1 cellular context compared by ENCODE assay signal in the genomic region with DNA sequence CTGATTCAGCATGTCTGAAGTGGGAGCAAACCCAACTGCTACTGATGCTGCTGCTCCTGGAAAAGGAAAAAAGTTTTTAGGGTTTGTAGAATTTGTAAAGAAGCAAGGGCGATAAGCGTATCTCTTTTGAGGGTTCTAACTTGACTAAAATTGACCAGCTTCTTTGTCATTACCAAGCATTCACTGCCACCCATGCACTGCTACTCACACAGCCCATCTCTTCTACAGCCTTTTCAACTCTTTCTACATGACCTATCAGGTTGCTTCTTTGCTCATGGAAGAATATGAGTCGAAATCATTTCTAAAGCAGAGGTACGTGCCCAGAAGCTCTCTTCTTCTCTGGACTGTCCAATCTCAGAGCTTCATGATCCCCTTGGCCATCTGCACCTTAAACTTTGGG.
TF ChIP-seq lines count a peak whose summit lies in the region.

No MANE protein-coding gene starts in this region.

TF ChIP-seq in WTC11, 78 proteins besides CTCF, POLR2A, EP300 and RAD21 (continued from another document):
- TF ChIP-seq, protein P1, sequence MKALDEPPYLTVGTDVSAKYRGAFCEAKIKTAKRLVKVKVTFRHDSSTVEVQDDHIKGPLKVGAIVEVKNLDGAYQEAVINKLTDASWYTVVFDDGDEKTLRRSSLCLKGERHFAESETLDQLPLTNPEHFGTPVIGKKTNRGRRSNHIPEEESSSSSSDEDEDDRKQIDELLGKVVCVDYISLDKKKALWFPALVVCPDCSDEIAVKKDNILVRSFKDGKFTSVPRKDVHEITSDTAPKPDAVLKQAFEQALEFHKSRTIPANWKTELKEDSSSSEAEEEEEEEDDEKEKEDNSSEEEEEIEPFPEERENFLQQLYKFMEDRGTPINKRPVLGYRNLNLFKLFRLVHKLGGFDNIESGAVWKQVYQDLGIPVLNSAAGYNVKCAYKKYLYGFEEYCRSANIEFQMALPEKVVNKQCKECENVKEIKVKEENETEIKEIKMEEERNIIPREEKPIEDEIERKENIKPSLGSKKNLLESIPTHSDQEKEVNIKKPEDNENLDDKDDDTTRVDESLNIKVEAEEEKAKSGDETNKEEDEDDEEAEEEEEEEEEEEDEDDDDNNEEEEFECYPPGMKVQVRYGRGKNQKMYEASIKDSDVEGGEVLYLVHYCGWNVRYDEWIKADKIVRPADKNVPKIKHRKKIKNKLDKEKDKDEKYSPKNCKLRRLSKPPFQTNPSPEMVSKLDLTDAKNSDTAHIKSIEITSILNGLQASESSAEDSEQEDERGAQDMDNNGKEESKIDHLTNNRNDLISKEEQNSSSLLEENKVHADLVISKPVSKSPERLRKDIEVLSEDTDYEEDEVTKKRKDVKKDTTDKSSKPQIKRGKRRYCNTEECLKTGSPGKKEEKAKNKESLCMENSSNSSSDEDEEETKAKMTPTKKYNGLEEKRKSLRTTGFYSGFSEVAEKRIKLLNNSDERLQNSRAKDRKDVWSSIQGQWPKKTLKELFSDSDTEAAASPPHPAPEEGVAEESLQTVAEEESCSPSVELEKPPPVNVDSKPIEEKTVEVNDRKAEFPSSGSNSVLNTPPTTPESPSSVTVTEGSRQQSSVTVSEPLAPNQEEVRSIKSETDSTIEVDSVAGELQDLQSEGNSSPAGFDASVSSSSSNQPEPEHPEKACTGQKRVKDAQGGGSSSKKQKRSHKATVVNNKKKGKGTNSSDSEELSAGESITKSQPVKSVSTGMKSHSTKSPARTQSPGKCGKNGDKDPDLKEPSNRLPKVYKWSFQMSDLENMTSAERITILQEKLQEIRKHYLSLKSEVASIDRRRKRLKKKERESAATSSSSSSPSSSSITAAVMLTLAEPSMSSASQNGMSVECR (CRISPR knock-in tag; IDR thresholded peaks at IDR 0.05; ENCODE audit: borderline replicate concordance) = no peak
- TF ChIP-seq MXD4 (CRISPR knock-in tag; IDR thresholded peaks at IDR 0.05; ENCODE audit: borderline replicate concordance) (no peak), NR2C2 (CRISPR knock-in tag; IDR thresholded peaks at IDR 0.05) (no peak), TEAD4 (CRISPR knock-in tag; IDR thresholded peaks at IDR 0.05) (no peak), ZNF416 (CRISPR knock-in tag; IDR thresholded peaks at IDR 0.05) (no peak), CBFB (CRISPR knock-in tag; IDR thresholded peaks at IDR 0.05; ENCODE audit: low read depth) (no peak), JAZF1 (CRISPR knock-in tag; IDR thresholded peaks at IDR 0.05) (no peak), KAT7 (CRISPR knock-in tag; IDR thresholded peaks at IDR 0.05; ENCODE audit: borderline replicate concordance) (no peak), ZNF671 (CRISPR knock-in tag; IDR thresholded peaks at IDR 0.05) (no peak), OVOL2 (CRISPR knock-in tag; IDR thresholded peaks at IDR 0.05; ENCODE audit: borderline replicate concordance) (no peak), NR1H2 (CRISPR knock-in tag; IDR thresholded peaks at IDR 0.05) (no peak), GTF2I (CRISPR knock-in tag; conservative IDR thresholded peaks at IDR 0.05) (no peak)
- TF ChIP-seq, protein P2, sequence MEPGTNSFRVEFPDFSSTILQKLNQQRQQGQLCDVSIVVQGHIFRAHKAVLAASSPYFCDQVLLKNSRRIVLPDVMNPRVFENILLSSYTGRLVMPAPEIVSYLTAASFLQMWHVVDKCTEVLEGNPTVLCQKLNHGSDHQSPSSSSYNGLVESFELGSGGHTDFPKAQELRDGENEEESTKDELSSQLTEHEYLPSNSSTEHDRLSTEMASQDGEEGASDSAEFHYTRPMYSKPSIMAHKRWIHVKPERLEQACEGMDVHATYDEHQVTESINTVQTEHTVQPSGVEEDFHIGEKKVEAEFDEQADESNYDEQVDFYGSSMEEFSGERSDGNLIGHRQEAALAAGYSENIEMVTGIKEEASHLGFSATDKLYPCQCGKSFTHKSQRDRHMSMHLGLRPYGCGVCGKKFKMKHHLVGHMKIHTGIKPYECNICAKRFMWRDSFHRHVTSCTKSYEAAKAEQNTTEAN (CRISPR knock-in tag; IDR thresholded peaks at IDR 0.05) = no peak
- TF ChIP-seq, protein P3, sequence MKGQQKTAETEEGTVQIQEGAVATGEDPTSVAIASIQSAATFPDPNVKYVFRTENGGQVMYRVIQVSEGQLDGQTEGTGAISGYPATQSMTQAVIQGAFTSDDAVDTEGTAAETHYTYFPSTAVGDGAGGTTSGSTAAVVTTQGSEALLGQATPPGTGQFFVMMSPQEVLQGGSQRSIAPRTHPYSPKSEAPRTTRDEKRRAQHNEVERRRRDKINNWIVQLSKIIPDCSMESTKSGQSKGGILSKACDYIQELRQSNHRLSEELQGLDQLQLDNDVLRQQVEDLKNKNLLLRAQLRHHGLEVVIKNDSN (CRISPR knock-in tag; IDR thresholded peaks at IDR 0.05) = no peak
- TF ChIP-seq, protein P4, sequence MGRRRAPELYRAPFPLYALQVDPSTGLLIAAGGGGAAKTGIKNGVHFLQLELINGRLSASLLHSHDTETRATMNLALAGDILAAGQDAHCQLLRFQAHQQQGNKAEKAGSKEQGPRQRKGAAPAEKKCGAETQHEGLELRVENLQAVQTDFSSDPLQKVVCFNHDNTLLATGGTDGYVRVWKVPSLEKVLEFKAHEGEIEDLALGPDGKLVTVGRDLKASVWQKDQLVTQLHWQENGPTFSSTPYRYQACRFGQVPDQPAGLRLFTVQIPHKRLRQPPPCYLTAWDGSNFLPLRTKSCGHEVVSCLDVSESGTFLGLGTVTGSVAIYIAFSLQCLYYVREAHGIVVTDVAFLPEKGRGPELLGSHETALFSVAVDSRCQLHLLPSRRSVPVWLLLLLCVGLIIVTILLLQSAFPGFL (CRISPR knock-in tag; IDR thresholded peaks at IDR 0.05; ENCODE audit: borderline replicate concordance) = no peak
- TF ChIP-seq, protein P5, sequence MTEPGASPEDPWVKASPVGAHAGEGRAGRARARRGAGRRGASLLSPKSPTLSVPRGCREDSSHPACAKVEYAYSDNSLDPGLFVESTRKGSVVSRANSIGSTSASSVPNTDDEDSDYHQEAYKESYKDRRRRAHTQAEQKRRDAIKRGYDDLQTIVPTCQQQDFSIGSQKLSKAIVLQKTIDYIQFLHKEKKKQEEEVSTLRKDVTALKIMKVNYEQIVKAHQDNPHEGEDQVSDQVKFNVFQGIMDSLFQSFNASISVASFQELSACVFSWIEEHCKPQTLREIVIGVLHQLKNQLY (CRISPR knock-in tag; IDR thresholded peaks at IDR 0.05) = no peak
- TF ChIP-seq, protein P6, sequence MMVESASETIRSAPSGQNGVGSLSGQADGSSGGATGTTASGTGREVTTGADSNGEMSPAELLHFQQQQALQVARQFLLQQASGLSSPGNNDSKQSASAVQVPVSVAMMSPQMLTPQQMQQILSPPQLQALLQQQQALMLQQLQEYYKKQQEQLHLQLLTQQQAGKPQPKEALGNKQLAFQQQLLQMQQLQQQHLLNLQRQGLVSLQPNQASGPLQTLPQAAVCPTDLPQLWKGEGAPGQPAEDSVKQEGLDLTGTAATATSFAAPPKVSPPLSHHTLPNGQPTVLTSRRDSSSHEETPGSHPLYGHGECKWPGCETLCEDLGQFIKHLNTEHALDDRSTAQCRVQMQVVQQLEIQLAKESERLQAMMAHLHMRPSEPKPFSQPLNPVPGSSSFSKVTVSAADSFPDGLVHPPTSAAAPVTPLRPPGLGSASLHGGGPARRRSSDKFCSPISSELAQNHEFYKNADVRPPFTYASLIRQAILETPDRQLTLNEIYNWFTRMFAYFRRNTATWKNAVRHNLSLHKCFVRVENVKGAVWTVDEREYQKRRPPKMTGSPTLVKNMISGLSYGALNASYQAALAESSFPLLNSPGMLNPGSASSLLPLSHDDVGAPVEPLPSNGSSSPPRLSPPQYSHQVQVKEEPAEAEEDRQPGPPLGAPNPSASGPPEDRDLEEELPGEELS (CRISPR knock-in tag; IDR thresholded peaks at IDR 0.05) = no peak
- TF ChIP-seq, protein P7, sequence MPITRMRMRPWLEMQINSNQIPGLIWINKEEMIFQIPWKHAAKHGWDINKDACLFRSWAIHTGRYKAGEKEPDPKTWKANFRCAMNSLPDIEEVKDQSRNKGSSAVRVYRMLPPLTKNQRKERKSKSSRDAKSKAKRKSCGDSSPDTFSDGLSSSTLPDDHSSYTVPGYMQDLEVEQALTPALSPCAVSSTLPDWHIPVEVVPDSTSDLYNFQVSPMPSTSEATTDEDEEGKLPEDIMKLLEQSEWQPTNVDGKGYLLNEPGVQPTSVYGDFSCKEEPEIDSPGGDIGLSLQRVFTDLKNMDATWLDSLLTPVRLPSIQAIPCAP (CRISPR knock-in tag; IDR thresholded peaks at IDR 0.05) = no peak
